ENCODE assay signal across 10 cellular contexts in the genomic region with DNA sequence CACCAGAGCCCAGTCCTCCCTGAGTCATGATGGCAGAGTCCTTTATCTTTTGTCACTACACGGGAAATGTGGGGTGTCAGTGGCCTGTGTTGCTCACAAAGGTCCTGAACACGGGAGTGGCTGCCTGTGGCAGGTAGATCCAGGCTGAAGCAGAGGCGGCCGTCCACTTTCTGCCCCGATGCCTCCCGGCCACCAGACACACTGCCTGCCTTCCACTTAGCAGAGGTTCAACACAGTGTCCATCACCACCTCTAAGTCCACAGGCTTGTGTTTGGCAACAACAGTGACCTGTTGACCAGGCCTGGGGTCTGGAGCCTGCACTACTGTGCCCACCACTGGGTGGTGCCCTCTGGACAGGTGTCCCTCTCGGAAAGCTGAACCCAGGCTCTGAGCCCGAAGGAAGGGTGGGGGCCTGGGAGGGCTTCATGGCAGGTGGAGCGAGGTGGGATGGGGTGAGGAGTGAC.
DNase-seq lines count a peak whose midpoint lies in the region; ATAC-seq, FAIRE-seq and TF ChIP-seq lines count a peak whose summit lies in the region.
"Had no signal": no experiment of that assay in that cellular context is flagged by ENCODE, and none has a peak within 500 bp of the region (broad histone marks: within the 10 kb centered on the region; RNA-seq: fewer than 3 reads in every experiment).

No MANE protein-coding gene starts in this region.

- peaks cover 11% of the 10 kb centered on the region for H3K4me1 ChIP-seq in OCI-LY1 (ENCODE audit: insufficient read depth, low read length, severe bottlenecking)

- H3K36me3 ChIP-seq in OCI-LY1 (ENCODE audit: insufficient read depth, low read length): no peaks in the 10 kb centered on the region

- no peak for FAIRE-seq in HTR-8/SVneo (lab: Jason Lieb, UNC)
- FAIRE-seq: islet of Langerhans had no signal

- DNase-seq in DMS53 (lab: John Stamatoyannopoulos, UW) (peak; percentile 66), DMS53 treated with DMSO at 0.1 percent for 48 hours (lab: John Stamatoyannopoulos, UW; ENCODE audit: unreplicated experiment) (no peak), fibroblast of mammary gland (ENCODE audit: low read depth) (no peak), retinal pigment epithelial cell (ENCODE audit: low read depth) (no peak), HTR-8/SVneo (ENCODE audit: insufficient read length, low spot score) (no peak)
- no peak for DNase-seq in activated effector memory CD4-positive, alpha-beta T cell treated with anti-CD3 and anti-CD28 coated beads, Interleukin-2, amount 50 U/mL, for 16 hours
- DNase-seq: retina had no signal

- no peaks in the 10 kb centered on the region for H3K9me2 ChIP-seq in OCI-LY1 (ENCODE audit: low read depth, low read length)

- H3K4me3 ChIP-seq in OCI-LY1 (ENCODE audit: low read depth, low read length, poor library complexity, severe bottlenecking) (no peak overlapping the region), fibroblast of mammary gland (ENCODE audit: control insufficient read depth, low read depth, low read length) (no peak overlapping the region), retinal pigment epithelial cell (ENCODE audit: low read length) (no peak overlapping the region)

- H4K20me1 ChIP-seq in OCI-LY1 (ENCODE audit: insufficient read depth, low read length): no peaks in the 10 kb centered on the region

- TF ChIP-seq CTCF in OCI-LY1 (IDR thresholded peaks at IDR 0.05; ENCODE audit: low read length): peak; percentile 36; the same call in 1 of the 2 replicates
- TF ChIP-seq CTCF in fibroblast of mammary gland (conservative IDR thresholded peaks at IDR 0.05; ENCODE audit: control insufficient read depth, insufficient read depth, low read depth, low read length): peak; percentile 4
- peak; percentile 48 for TF ChIP-seq CTCF in retinal pigment epithelial cell (conservative IDR thresholded peaks at IDR 0.05; ENCODE audit: low read depth, low read length)

- no peaks in the 10 kb centered on the region for H3K9me3 ChIP-seq in OCI-LY1 (ENCODE audit: low read length)

- H3K4me2 ChIP-seq in OCI-LY1 (ENCODE audit: low read length): no peak overlapping the region

- no peak overlapping the region for H2AFZ ChIP-seq in OCI-LY1 (ENCODE audit: low read length)

- H3F3A ChIP-seq in OCI-LY1 (ENCODE audit: insufficient read depth, low read length): no peaks in the 10 kb centered on the region

- no peaks in the 10 kb centered on the region for H3K79me2 ChIP-seq in OCI-LY1 (ENCODE audit: insufficient read depth, low read length)

- no peak overlapping the region for H3K9ac ChIP-seq in OCI-LY1 (ENCODE audit: low read length)

- ATAC-seq in GM19397 (IDR thresholded peaks at IDR 0.05; ENCODE audit: unreplicated experiment): no peak

- no peak overlapping the region for H3K27ac ChIP-seq in OCI-LY1 (ENCODE audit: low read depth, low read length, poor library complexity, severe bottlenecking)

- no peaks in the 10 kb centered on the region for H3K27me3 ChIP-seq in OCI-LY1 (ENCODE audit: insufficient read depth, low read length)
